In genomic region chr4:122227202-122227601, GRCh38 we compare ENCODE assay signal across 24 cellular contexts.
"Had no signal": no experiment of that assay in that cellular context is flagged by ENCODE, and none has a peak within 500 bp of the region (broad histone marks: within the 10 kb centered on the region; RNA-seq: fewer than 3 reads in every experiment).

No MANE protein-coding gene starts in this region.

- H3K9me3 ChIP-seq: colonic mucosa, esophagus squamous epithelium, gastrocnemius medialis, heart right ventricle, left lung, lower lobe of right lung, mucosa of descending colon had no signal

- FAIRE-seq: keratinocyte had no signal

- H3K4me3 ChIP-seq: colonic mucosa, esophagus squamous epithelium, gastrocnemius medialis, heart right ventricle, left lung, lower lobe of right lung, mucosa of descending colon had no signal

- H3K27ac ChIP-seq: colonic mucosa, epithelial cell of prostate, esophagus squamous epithelium, gastrocnemius medialis, heart right ventricle, left lung, lower lobe of right lung had no signal

- H3K36me3 ChIP-seq: colonic mucosa had no signal

- ATAC-seq: effector memory CD8-positive, alpha-beta T cell; esophagus mucosa; gastrocnemius medialis; heart right ventricle; left cardiac atrium; left lung; left ventricle myocardium superior; lower lobe of right lung; mucosa of descending colon had no signal

- H3K27me3 ChIP-seq: colonic mucosa, esophagus squamous epithelium, gastrocnemius medialis, heart right ventricle, left lung had no signal

- H3K4me1 ChIP-seq: colonic mucosa, esophagus squamous epithelium, gastrocnemius medialis, heart right ventricle, left lung, lower lobe of right lung had no signal

- DNase-seq: colonic mucosa; cortex of kidney; effector CD8-positive, alpha-beta T cell; effector memory CD8-positive, alpha-beta T cell; endodermal cell; erythroblast; esophagus squamous epithelium; foreskin fibroblast; foreskin melanocyte; gastrocnemius medialis; glutamatergic neuron; head of caudate nucleus; heart right ventricle; hippocampal formation; left cardiac atrium; left lung; left ventricle myocardium superior; lower lobe of right lung; mesenchymal stem cell; mucosa of descending colon; naive B cell had no signal
